32 cellular contexts compared by ENCODE assay signal in genomic region chr14:96653597-96653996, GRCh38.
A peak's percentile ranks its signal among the peaks of the same experiment; 100 is the strongest.
DNase-seq lines count a peak whose midpoint lies in the region; ATAC-seq, FAIRE-seq and TF ChIP-seq lines count a peak whose summit lies in the region.
"Had no signal": no experiment of that assay in that cellular context is flagged by ENCODE, and none has a peak within 500 bp of the region (broad histone marks: within the 10 kb centered on the region; RNA-seq: fewer than 3 reads in every experiment).

No MANE protein-coding gene starts in this region.

- WGBS in esophagus muscularis mucosa = 94% methylated on average over 8 of the region's 8 CpGs
- 95 to 98% methylated on average over 8 of the region's 8 CpGs for WGBS in lung, 2 donors

- H3K4me1 ChIP-seq in esophagus muscularis mucosa = no peaks in the 10 kb centered on the region
- no peaks in the 10 kb centered on the region for H3K4me1 ChIP-seq in lung (ENCODE audit: control insufficient read depth in 2 of 2, insufficient read depth in 2 of 2, low read length in 2 of 2)
- H3K4me1 ChIP-seq: A549, BE2C had no signal

- H3K4me3 ChIP-seq in esophagus muscularis mucosa = no peak overlapping the region
- H3K4me3 ChIP-seq in lung = no peak overlapping the region
- H3K4me3 ChIP-seq: A549; BLaER1; BLaER1 treated with 17β-estradiol and CSF1 and Interleukin-3, amounts not matched to agents 10 nM and 100 nM had no signal

- H3K27ac ChIP-seq in esophagus muscularis mucosa (replicated peaks in 1 of 4) = no peak overlapping the region
- no peak overlapping the region for H3K27ac ChIP-seq in lung (ENCODE audit: low read depth in 1 of 2, low read length in 1 of 2)
- H3K27ac ChIP-seq: 22Rv1; A549; BLaER1; BLaER1 treated with 17β-estradiol and CSF1 and Interleukin-3, amounts not matched to agents 10 nM and 100 nM; C4-2B had no signal

- TF ChIP-seq EP300 in esophagus muscularis mucosa (IDR thresholded peaks at IDR 0.05) = no peak

- DNase-seq in esophagus muscularis mucosa (ENCODE audit: extremely low spot score) (peak; percentile 86), lung (ENCODE audit: low spot score) (peak; percentile 7), DMS153 treated with DMSO at 0.1 percent for 48 hours (lab: John Stamatoyannopoulos, UW; ENCODE audit: unreplicated experiment) (no peak), NCI-H2227 (lab: John Stamatoyannopoulos, UW; ENCODE audit: unreplicated experiment) (no peak), H54 (ENCODE audit: insufficient read length, low spot score) (no peak)
- DNase-seq: 8988T; ACHN; AML-193; BE2C; C1 segment of cervical spinal cord; Caco-2; Calu3; CD4-positive, alpha-beta memory T cell; CD4-positive, alpha-beta T cell; CD4-positive, CD25-positive, alpha-beta regulatory T cell; CD8-positive, alpha-beta memory T cell; CD8-positive, alpha-beta T cell; COR-L47; DMS 273 treated with DMSO at 0.1 percent for 48 hours; DMS153; DMS53; DMS79; DMS79 treated with DMSO at 0.1 percent for 48 hours; DND-41; EL had no signal

- TF ChIP-seq CTCF in esophagus muscularis mucosa (IDR thresholded peaks at IDR 0.05) = no peak
- no peak for TF ChIP-seq CTCF in lung (IDR thresholded peaks at IDR 0.05; ENCODE audit: control extremely low read depth, extremely low read depth)

- intact Hi-C loops in esophagus muscularis mucosa (cut with DNase I) = no loop called here

- H3K9me3 ChIP-seq in esophagus muscularis mucosa (peaks cover 0 to 25% (median 4%) of the 10 kb centered on the region in 4 donors), lung (ENCODE audit: control insufficient read depth in 2 of 2, insufficient read depth in 1 of 2, low read length in 1 of 2) (peaks cover 5 to 6% of the 10 kb centered on the region in 2 donors)
- H3K9me3 ChIP-seq: A549, BE2C, Caco-2 had no signal

- H3K36me3 ChIP-seq in esophagus muscularis mucosa = no peaks in the 10 kb centered on the region
- no peaks in the 10 kb centered on the region for H3K36me3 ChIP-seq in lung (ENCODE audit: control insufficient read depth in 2 of 2, insufficient read depth in 2 of 2, low read length in 2 of 2)
- H3K36me3 ChIP-seq: BE2C; BLaER1; BLaER1 treated with 17β-estradiol and CSF1 and Interleukin-3, amounts not matched to agents 10 nM and 100 nM had no signal

- no peak for TF ChIP-seq POLR2A in esophagus muscularis mucosa (IDR thresholded peaks at IDR 0.05; ENCODE audit: low read depth)
- no peak for TF ChIP-seq POLR2A in H54 (IDR thresholded peaks at IDR 0.05; ENCODE audit: low read depth, low read length)

- H3K27me3 ChIP-seq in esophagus muscularis mucosa (no peaks in the 10 kb centered on the region), lung (ENCODE audit: control insufficient read depth, insufficient read depth) (no peaks in the 10 kb centered on the region)
- H3K27me3 ChIP-seq: BE2C; BLaER1; BLaER1 treated with 17β-estradiol and CSF1 and Interleukin-3, amounts not matched to agents 10 nM and 100 nM had no signal

- ATAC-seq in lung (ENCODE audit: insufficient read depth, low FRiP score) = no peak
- ATAC-seq: A549; CD8-positive, alpha-beta T cell had no signal

- FAIRE-seq in endometrium (lab: Jason Lieb, UNC) (peak; percentile 37), H54 (lab: Jason Lieb, UNC) (no peak)
- FAIRE-seq: A549, D721Med had no signal

Comparison
In these comparisons a context has a peak if more than half of its experiments do, and no peak if none do; other contexts are left out.
1. DNase-seq: peak in esophagus muscularis mucosa (single experiment) and lung (single experiment); none in DMS153 treated with DMSO at 0.1 percent for 48 hours (single experiment), NCI-H2227 (single experiment) and H54 (single experiment).